Comparison of ENCODE assay signal across 17 cellular contexts in the genomic region with DNA sequence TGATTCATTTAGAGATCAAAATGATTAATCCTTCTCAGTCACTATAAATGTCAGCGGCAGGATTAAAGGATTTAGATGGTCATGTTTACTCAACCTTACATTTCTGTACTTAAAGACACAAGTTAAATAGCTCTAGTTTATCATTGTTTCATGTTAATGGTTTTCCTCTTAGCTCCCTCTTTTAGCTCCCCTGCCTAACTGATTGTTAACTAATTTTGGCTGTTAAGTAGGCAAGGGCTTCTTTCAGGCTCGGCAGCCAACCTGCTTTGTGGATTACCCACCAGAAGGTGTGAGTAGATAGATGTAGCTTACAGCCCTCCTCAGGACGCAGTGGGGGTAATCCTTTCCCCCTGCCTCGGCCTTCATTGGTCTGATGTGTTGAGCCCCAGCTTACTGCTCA.
DNase-seq lines count a peak whose midpoint lies in the region; ATAC-seq, FAIRE-seq and TF ChIP-seq lines count a peak whose summit lies in the region.
"Had no signal": no experiment of that assay in that cellular context is flagged by ENCODE, and none has a peak within 500 bp of the region (broad histone marks: within the 10 kb centered on the region; RNA-seq: fewer than 3 reads in every experiment).

No MANE protein-coding gene starts in this region.

- H3K9me3 Mint-ChIP-seq in WTC11 = peaks cover 12% of the 10 kb centered on the region
- H3K9me3 Mint-ChIP-seq: activated naive CD4-positive, alpha-beta T cell treated with anti-CD3 and anti-CD28 coated beads for 36 hours; stimulated activated naive B cell treated with anti-CD40 and anti-IgM and Interleukin-4, amounts not matched to agents 10 μg/mL and 1 μg/mL and 100 μg/mL, for 72 hours had no signal

- H3K36me3 ChIP-seq in HAP-1 (replicated peaks) (no peaks in the 10 kb centered on the region), iPS DF 6.9 (ENCODE audit: control insufficient read depth, insufficient read depth, low read length) (no peaks in the 10 kb centered on the region; the same call in 1 of the 2 replicates), skeletal muscle satellite cell (ENCODE audit: insufficient read depth, low read length) (no peaks in the 10 kb centered on the region), HepG2 (replicated peaks in 1 of 2; ENCODE audit: control insufficient read depth in 1 of 2, insufficient read depth in 2 of 2, low read length in 2 of 2) (no peaks in the 10 kb centered on the region)
- H3K36me3 ChIP-seq: BE2C, tibial artery had no signal

- WGBS in iPS DF 6.9 (ENCODE audit: insufficient coverage, insufficient read length) = no CpG with 5 or more reads among the region's 4 CpGs
- WGBS in HepG2 (ENCODE audit: low lambda C conversion rate) = 6% methylated on average over 3 of the region's 4 CpGs

- DNase-seq in HAP-1 (ENCODE audit: low spot score in 2 of 2) (peak; percentile 47 to 61), WTC11 (ENCODE audit: low spot score) (peak; percentile 20), iPS DF 6.9 (ENCODE audit: low read depth, low spot score) (peak; percentile 25), left colon (no peak), NCI-H1417 (lab: John Stamatoyannopoulos, UW) (no peak), HepG2 (ENCODE audit: low spot score) (no peak)
- DNase-seq: activated naive CD4-positive, alpha-beta T cell treated with anti-CD3 and anti-CD28 coated beads for 36 hours; BE2C; foreskin melanocyte; mammary epithelial cell; MV-4-11; stimulated activated naive B cell treated with anti-CD40 and anti-IgM and Interleukin-4, amounts not matched to agents 10 μg/mL and 1 μg/mL and 100 μg/mL, for 72 hours; tibial artery had no signal

- intact Hi-C loops in left colon (cut with DNase I, micrococcal nuclease) = no loop called here
- intact Hi-C loops in HepG2 (cut with micrococcal nuclease; ENCODE audit: unreplicated experiment) = no loop called here

- peaks cover 11% of the 10 kb centered on the region; the same call in 1 of the 2 replicates for H3K36me3 Mint-ChIP-seq in WTC11
- H3K36me3 Mint-ChIP-seq: stimulated activated naive B cell treated with anti-CD40 and anti-IgM and Interleukin-4, amounts not matched to agents 10 μg/mL and 1 μg/mL and 100 μg/mL, for 72 hours had no signal

- TF ChIP-seq EP300 in HepG2 (IDR thresholded peaks at IDR 0.05; ENCODE audit: low read depth in 2 of 2, low read length in 2 of 2) (no peak), HepG2 (CRISPR knock-in tag; IDR thresholded peaks at IDR 0.05; ENCODE audit: borderline replicate concordance) (no peak)

- H3K4me2 ChIP-seq in skeletal muscle satellite cell (ENCODE audit: low read length) (peak overlapping the region; percentile 44), HepG2 (ENCODE audit: low read depth, low read length) (no peak overlapping the region)

- TF ChIP-seq RAD21 in HepG2 (CRISPR knock-in tag; IDR thresholded peaks at IDR 0.05) = no peak

- FAIRE-seq in HepG2 (lab: Jason Lieb, UNC) = no peak
- FAIRE-seq: astrocyte had no signal

- no peaks in the 10 kb centered on the region for H3K79me2 ChIP-seq in HepG2 (ENCODE audit: insufficient read depth, low read length)

- H2AFZ ChIP-seq in HepG2 (ENCODE audit: low read length) = no peak overlapping the region

- POLR2A ChIA-PET in WTC11 (lab: Charles Lee) = no interaction called here
- POLR2A ChIA-PET in HepG2 (lab: Yijun Ruan, JAX) = no interaction called here

- no peak overlapping the region for H3K27ac ChIP-seq in iPS DF 6.9 (ENCODE audit: low read length)
- H3K27ac ChIP-seq in HepG2 (ENCODE audit: extremely low read length, insufficient read depth, low read length) = no peak overlapping the region
- H3K27ac ChIP-seq: tibial artery had no signal

- ATAC-seq in WTC11 (peak; percentile 89), left colon (no peak), HepG2 (no peak)
- ATAC-seq: HCT116; Panc1; stimulated activated naive B cell treated with anti-CD40 and anti-IgM and Interleukin-4, amounts not matched to agents 10 μg/mL and 1 μg/mL and 100 μg/mL, for 72 hours had no signal

- H3K4me1 Mint-ChIP-seq in WTC11 = peaks cover 32% of the 10 kb centered on the region
- H3K4me1 Mint-ChIP-seq: stimulated activated naive B cell treated with anti-CD40 and anti-IgM and Interleukin-4, amounts not matched to agents 10 μg/mL and 1 μg/mL and 100 μg/mL, for 72 hours had no signal

- no peaks in the 10 kb centered on the region for H4K20me1 ChIP-seq in HepG2 (ENCODE audit: insufficient read depth, low read length)

- H3K27me3 ChIP-seq in HAP-1 (ENCODE audit: low read depth) (no peaks in the 10 kb centered on the region), iPS DF 6.9 (ENCODE audit: control insufficient read depth, insufficient read depth, low read length) (no peaks in the 10 kb centered on the region), skeletal muscle satellite cell (ENCODE audit: control insufficient read depth, insufficient read depth, low read length) (no peaks in the 10 kb centered on the region), HepG2 (ENCODE audit: control insufficient read depth in 1 of 2, insufficient read depth in 2 of 2, low read length in 2 of 2) (no peaks in the 10 kb centered on the region)
- H3K27me3 ChIP-seq: BE2C, tibial artery had no signal

- no peak overlapping the region; the same call in 1 of the 2 replicates for H3K27ac Mint-ChIP-seq in WTC11
- H3K27ac Mint-ChIP-seq: activated naive CD4-positive, alpha-beta T cell treated with anti-CD3 and anti-CD28 coated beads for 36 hours; stimulated activated naive B cell treated with anti-CD40 and anti-IgM and Interleukin-4, amounts not matched to agents 10 μg/mL and 1 μg/mL and 100 μg/mL, for 72 hours had no signal

- in situ Hi-C loops in HAP-1 (cut with MboI; ENCODE audit: low sequenced_read_pairs) (no loop called here), HepG2 (cut with HindIII; ENCODE audit: extremely low pct_ligation_motif_present, low pct_unique_long_range_greater_than_20kb) (no loop called here)

- H3K4me3 ChIP-seq in HAP-1 (no peak overlapping the region), iPS DF 6.9 (ENCODE audit: low read length) (no peak overlapping the region), skeletal muscle satellite cell (ENCODE audit: low read length) (no peak overlapping the region), HepG2 (replicated peaks in 1 of 3; ENCODE audit: insufficient read depth in 1 of 3, low read depth in 2 of 3, low read length in 3 of 3) (no peak overlapping the region)
- H3K4me3 ChIP-seq: tibial artery had no signal

- no peaks in the 10 kb centered on the region for H3K27me3 Mint-ChIP-seq in WTC11 (ENCODE audit: low read depth)
- H3K27me3 Mint-ChIP-seq: stimulated activated naive B cell treated with anti-CD40 and anti-IgM and Interleukin-4, amounts not matched to agents 10 μg/mL and 1 μg/mL and 100 μg/mL, for 72 hours had no signal

- CTCF ChIA-PET in WTC11 (lab: Charles Lee) = no interaction called here
- CTCF ChIA-PET in HepG2 (lab: Yijun Ruan, JAX; ENCODE audit: low intra/inter-chr PET ratio, low total read pairs) = no interaction called here

- BruUV-seq in HepG2 (replicated peaks; lab: Mats Ljungman, UMichigan) = no TSS peak

- H3K4me1 ChIP-seq in HAP-1 (peaks cover 23% of the 10 kb centered on the region), iPS DF 6.9 (ENCODE audit: control insufficient read depth, insufficient read depth, low read length) (no peaks in the 10 kb centered on the region), skeletal muscle satellite cell (ENCODE audit: control insufficient read depth, insufficient read depth, low read length) (peaks cover 17% of the 10 kb centered on the region), HepG2 (ENCODE audit: insufficient read depth, low read length) (no peaks in the 10 kb centered on the region)
- H3K4me1 ChIP-seq: BE2C, tibial artery had no signal

- TF ChIP-seq CTCF in WTC11 (IDR thresholded peaks at IDR 0.05) (no peak), HepG2 (CRISPR knock-in tag; IDR thresholded peaks at IDR 0.05) (no peak)

- no peak overlapping the region for H3K9ac ChIP-seq in skeletal muscle satellite cell (ENCODE audit: low read depth, low read length)
- H3K9ac ChIP-seq in HepG2 (ENCODE audit: insufficient read depth, low read depth, low read length) = no peak overlapping the region

- H3K4me3 Mint-ChIP-seq in WTC11 = no peak overlapping the region
- H3K4me3 Mint-ChIP-seq: activated naive CD4-positive, alpha-beta T cell treated with anti-CD3 and anti-CD28 coated beads for 36 hours; stimulated activated naive B cell treated with anti-CD40 and anti-IgM and Interleukin-4, amounts not matched to agents 10 μg/mL and 1 μg/mL and 100 μg/mL, for 72 hours had no signal

- no peak for TF ChIP-seq POLR2A in HepG2 (IDR thresholded peaks at IDR 0.05; ENCODE audit: insufficient read depth in 1 of 2, low read depth in 2 of 2, low read length in 2 of 2)

- no peaks in the 10 kb centered on the region for H3K9me3 ChIP-seq in HAP-1
- no peaks in the 10 kb centered on the region for H3K9me3 ChIP-seq in iPS DF 6.9 (ENCODE audit: control insufficient read depth, insufficient read depth, low read length)
- H3K9me3 ChIP-seq in skeletal muscle satellite cell (replicated peaks; ENCODE audit: low read length) = no peaks in the 10 kb centered on the region
- H3K9me3 ChIP-seq in HepG2 (ENCODE audit: low read length) = no peaks in the 10 kb centered on the region
- H3K9me3 ChIP-seq: BE2C, tibial artery had no signal

TF ChIP-seq in WTC11, 78 proteins besides CTCF, POLR2A, EP300 and RAD21 (continues in another document):
- TF ChIP-seq FOXJ3 (CRISPR knock-in tag; IDR thresholded peaks at IDR 0.05; ENCODE audit: borderline replicate concordance) = no peak
- TF ChIP-seq SOX15 (CRISPR knock-in tag; IDR thresholded peaks at IDR 0.05) = no peak

TF ChIP-seq in HepG2, 621 proteins besides CTCF, POLR2A, EP300 and RAD21 (continues in another document):
- TF ChIP-seq PBX2 (CRISPR knock-in tag; IDR thresholded peaks at IDR 0.05) = no peak
- TF ChIP-seq POLR2AphosphoS5 (IDR thresholded peaks at IDR 0.05; ENCODE audit: low read depth, low read length) = no peak
- TF ChIP-seq ZNF724P (CRISPR knock-in tag; IDR thresholded peaks at IDR 0.05; ENCODE audit: borderline replicate concordance) = no peak

Comparison
In these comparisons a context has a peak if more than half of its experiments do, and no peak if none do; other contexts are left out.
1. DNase-seq: peak in HAP-1 (2 of 2), WTC11 (single experiment) and iPS DF 6.9 (single experiment); none in left colon (0 of 2), NCI-H1417 (0 of 3) and HepG2 (single experiment).